ENCODE assay signal across 9 cellular contexts in genomic region chr16:84062734-84063640, GRCh38. TPM values are rescaled to one million over a fixed set of nuclear protein-coding genes. Genes with fewer than 3 reads are reported as not detected.
DNase-seq lines count a peak whose midpoint lies in the region; ATAC-seq, FAIRE-seq and TF ChIP-seq lines count a peak whose summit lies in the region.
"Had no signal": no experiment of that assay in that cellular context is flagged by ENCODE, and none has a peak within 500 bp of the region (broad histone marks: within the 10 kb centered on the region; RNA-seq: fewer than 3 reads in every experiment).

No MANE protein-coding gene starts in this region.

- H3K9me3 ChIP-seq in SJSA1 (replicated peaks) (no peaks in the 10 kb centered on the region), tibial artery (no peaks in the 10 kb centered on the region)

- H3K36me3 ChIP-seq in SJSA1 = peaks cover 82% of the 10 kb centered on the region
- H3K36me3 ChIP-seq in tibial artery = peaks cover 72 to 100% (median 90%) of the 10 kb centered on the region in 3 donors

- H3K4me3 Mint-ChIP-seq in Calu3 (ENCODE audit: low read depth, unreplicated experiment) = no peak overlapping the region

- TF ChIP-seq CTCF in Calu3 (IDR thresholded peaks at IDR 0.05; ENCODE audit: unreplicated experiment) (peak; percentile 85), omental fat pad (IDR thresholded peaks at IDR 0.05) (peak in 2 of 3 donors; percentile 40 to 60), tibial artery (IDR thresholded peaks at IDR 0.05) (peak; percentile 74 to 76)

- H3K36me3 Mint-ChIP-seq in Calu3 (ENCODE audit: insufficient read depth, unreplicated experiment) = peaks cover 48% of the 10 kb centered on the region

- no peak overlapping the region for H3K27ac Mint-ChIP-seq in Calu3 (ENCODE audit: unreplicated experiment)

- H3K9me3 Mint-ChIP-seq in Calu3 (ENCODE audit: low read depth, unreplicated experiment) = no peaks in the 10 kb centered on the region

- no peaks in the 10 kb centered on the region for H3K27me3 Mint-ChIP-seq in Calu3 (ENCODE audit: unreplicated experiment)

- FAIRE-seq in frontal cortex (lab: Jason Lieb, UNC) = no peak
- FAIRE-seq: TTC549 had no signal

- no peaks in the 10 kb centered on the region for H3K4me1 ChIP-seq in SJSA1 (replicated peaks)
- H3K4me1 ChIP-seq in tibial artery = no peaks in the 10 kb centered on the region

- H3K4me3 ChIP-seq in SJSA1 (no peak overlapping the region), tibial artery (no peak overlapping the region)

- H3K27me3 ChIP-seq in SJSA1 (replicated peaks) (no peaks in the 10 kb centered on the region), tibial artery (no peaks in the 10 kb centered on the region)

- ATAC-seq in omental fat pad (ENCODE audit: low FRiP score) (peak; percentile 91), HG02884 (IDR thresholded peaks at IDR 0.05; ENCODE audit: unreplicated experiment) (no peak)

- DNase-seq in Calu3 (peak; percentile 86), HuH-7 (ENCODE audit: low spot score) (peak; percentile 91), SJSA1 (ENCODE audit: low read depth in 1 of 2, low spot score in 2 of 2) (peak; percentile 64 to 76), frontal cortex (ENCODE audit: low spot score in 2 of 2) (peak; percentile 48 to 78), omental fat pad (ENCODE audit: low spot score) (peak; percentile 72), tibial artery (peak; percentile 75 to 79)
- peak; percentile 68 for DNase-seq in activated naive CD4-positive, alpha-beta T cell treated with Interleukin-2 at 50 U/mL for 16 hours

- BruUV-seq in Calu3 (replicated peaks; lab: Mats Ljungman, UMichigan) = no TSS peak

- CTCF ChIA-PET in Calu3 (lab: Charles Lee) = interaction anchor here (0.6 kb wide), 1 partner anchor 26 kb away, joined by 6 read pairs; no protein-coding TSS in a partner anchor

- intact Hi-C loops in Calu3 (cut with micrococcal nuclease; ENCODE audit: unreplicated experiment) (loop anchor here (1.0 kb wide), 1 partner anchor 107 kb away; no protein-coding TSS in a partner anchor), tibial artery (cut with DNase I; ENCODE audit: low total_unique reads) (loop anchor here (5.0 to 10.0 kb wide), 2 partner anchors 96 to 238 kb away; partner anchors contain the start of gene NECAB2)

- no peaks in the 10 kb centered on the region for H3K4me1 Mint-ChIP-seq in Calu3 (ENCODE audit: low read depth, unreplicated experiment)

- H3K27ac ChIP-seq in SJSA1 (no peak overlapping the region), tibial artery (peak overlapping the region in 1 of 2 donors; percentile 3)

RNA-seq across cellular contexts. Expression of gene SLC38A8, which starts 20.4 kb away (rescaled TPM):
- total RNA-seq in Calu3 (2022) (not detected in 2 replicates), frontal cortex (not detected), omental fat pad (not detected)
- total RNA-seq in SJSA1 (2014; rRNA removed; shearing (Covaris generic)) = not detected in 2 replicates

RNA-seq across cellular contexts. Expression of gene MBTPS1, which starts 53.8 kb away (rescaled TPM):
- total RNA-seq in Calu3 (2022) = 116 and 130 TPM in 2 replicates
- total RNA-seq in SJSA1 (2014; rRNA removed; shearing (Covaris generic)) = 64.9 and 65.0 TPM in 2 replicates
- total RNA-seq in frontal cortex = 76.6 TPM
- 100 to 1,000 TPM in 1 of 4 donors, 10 to 100 TPM in 3; 75.3 to 100 (median 84.3) TPM for total RNA-seq in omental fat pad
